In the genomic region with DNA sequence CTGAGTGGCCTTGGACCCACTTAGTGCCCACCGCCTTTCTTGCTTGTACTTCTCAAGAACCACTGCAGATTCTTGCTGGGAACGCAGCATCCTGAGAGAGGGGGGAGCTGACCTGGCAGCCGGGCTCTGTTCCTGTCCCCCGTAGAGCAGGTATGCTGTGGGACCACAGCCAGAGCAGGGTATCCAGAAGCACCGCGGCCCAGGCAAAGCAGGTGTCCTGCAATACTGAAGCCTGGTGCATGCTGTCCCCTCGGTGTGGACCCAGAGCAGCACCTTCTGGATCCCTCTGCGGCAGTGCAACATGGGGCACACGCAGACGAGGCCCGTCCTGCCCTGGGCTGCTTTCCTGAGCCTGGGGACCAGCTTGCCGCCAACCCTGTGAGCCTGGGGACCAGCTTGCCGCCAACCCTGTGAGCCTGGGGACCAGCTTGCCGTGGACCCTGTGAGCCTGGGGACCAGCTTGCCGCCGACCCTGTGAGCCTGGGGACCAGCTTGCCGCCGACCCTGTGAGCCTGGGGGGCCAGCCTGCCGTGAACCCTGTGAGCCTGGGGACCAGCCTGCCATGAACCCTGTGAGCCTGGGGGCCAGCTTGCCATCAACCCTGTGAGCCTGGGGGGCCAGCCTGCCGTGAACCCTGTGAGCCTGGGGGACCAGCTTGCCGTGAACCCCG, we compare ENCODE assay signal across 25 cellular contexts.
A peak's percentile ranks its signal among the peaks of the same experiment; 100 is the strongest.
DNase-seq lines count a peak whose midpoint lies in the region; ATAC-seq, FAIRE-seq and TF ChIP-seq lines count a peak whose summit lies in the region.
"Had no signal": no experiment of that assay in that cellular context is flagged by ENCODE, and none has a peak within 500 bp of the region (broad histone marks: within the 10 kb centered on the region; RNA-seq: fewer than 3 reads in every experiment).

No MANE protein-coding gene starts in this region.

- no peak overlapping the region for H4K5ac ChIP-seq in H9 (ENCODE audit: insufficient read length, low read depth, low read length)

- H3T11ph ChIP-seq in H9 (ENCODE audit: low read length) = no peak overlapping the region

- H2AFZ ChIP-seq in H9 (ENCODE audit: low read length) = no peak overlapping the region

- H3K4me1 Mint-ChIP-seq in H9 = peaks cover 34 to 40% of the 10 kb centered on the region in 2 experiments
- H3K4me1 Mint-ChIP-seq: B cell had no signal

- intact Hi-C loops in kidney (cut with DNase I) = no loop called here

- H3K27me3 ChIP-seq in H9 (ENCODE audit: insufficient read depth, low read length) = no peaks in the 10 kb centered on the region

- no peak overlapping the region for H3K4me2 ChIP-seq in H9 (ENCODE audit: insufficient read depth, insufficient read length, low read length)
- H3K4me2 ChIP-seq: BLaER1 treated with 17β-estradiol and CSF1 and Interleukin-3, amounts not matched to agents 10 nM and 100 nM had no signal

- no peaks in the 10 kb centered on the region for H3K4me1 ChIP-seq in H9 (ENCODE audit: insufficient read depth, low read length)
- no peaks in the 10 kb centered on the region for H3K4me1 ChIP-seq in kidney (ENCODE audit: control insufficient read depth in 1 of 2, insufficient read depth in 1 of 2, low read depth in 1 of 2, low read length in 2 of 2)

- 0 out of 2 replicates have a peak overlapping the region, but pooled peaks have one; percentile 34 for H3K14ac ChIP-seq in H9 (ENCODE audit: insufficient read depth, low read length)

- H3K79me2 ChIP-seq in H9 (ENCODE audit: insufficient read depth, low read length) = no peaks in the 10 kb centered on the region

- no peaks in the 10 kb centered on the region for H3K36me3 Mint-ChIP-seq in H9 (ENCODE audit: insufficient read depth in 1 of 3, low read depth in 3 of 3)
- H3K36me3 Mint-ChIP-seq: CD8-positive, alpha-beta T cell had no signal

- H3K9me3 Mint-ChIP-seq in H9 = peaks cover 0 to 2% of the 10 kb centered on the region in 2 experiments; a peak in 1 of 5 replicates
- H3K9me3 Mint-ChIP-seq: CD4-positive, alpha-beta T cell; CD8-positive, alpha-beta T cell had no signal

- no peaks in the 10 kb centered on the region for H4K20me1 ChIP-seq in H9 (ENCODE audit: control insufficient read depth, insufficient read depth, insufficient read length)

- no peak overlapping the region for H3K56ac ChIP-seq in H9 (ENCODE audit: insufficient read length, low read depth, low read length)

- no peak overlapping the region for H3K4me3 ChIP-seq in kidney (ENCODE audit: low read length in 2 of 2)
- H3K4me3 ChIP-seq: BLaER1 treated with 17β-estradiol and CSF1 and Interleukin-3, amounts not matched to agents 10 nM and 100 nM; GM12878 had no signal

- peak; percentile 19 for DNase-seq in G401 (ENCODE audit: low spot score)
- DNase-seq in H9 = no peak
- DNase-seq in cerebellar cortex (ENCODE audit: low spot score) = peak; percentile 14
- peak; percentile 67 for DNase-seq in kidney
- no peak for DNase-seq in NCI-H2081 treated with DMSO at 0.1 percent for 48 hours (lab: John Stamatoyannopoulos, UW)
- DNase-seq in NCI-H1105 treated with DMSO at 0.1 percent for 48 hours (lab: John Stamatoyannopoulos, UW) = no peak
- no peak for DNase-seq in activated CD4-positive, CD25-positive, alpha-beta regulatory T cell (lab: John Stamatoyannopoulos, UW)
- DNase-seq: 8988T; ACHN; AML-193; Caco-2; Calu3; CD4-positive, alpha-beta T cell; CD8-positive, alpha-beta T cell; DMS79 treated with DMSO at 0.1 percent for 48 hours; GDM1 had no signal

- no peak overlapping the region for H4K91ac ChIP-seq in H9 (ENCODE audit: insufficient read length, low read depth, low read length)

- no peak overlapping the region for H3K4ac ChIP-seq in H9 (ENCODE audit: low read depth, low read length)

- H3K18ac ChIP-seq in H9 (ENCODE audit: insufficient read length, low read depth, low read length) = no peak overlapping the region

- no peak for ATAC-seq in HG03432 (IDR thresholded peaks at IDR 0.05; ENCODE audit: unreplicated experiment)
- ATAC-seq: CD8-positive, alpha-beta T cell; GM12878 had no signal

- H3K9me3 ChIP-seq in H9 (ENCODE audit: control insufficient read depth, low read depth, low read length) (no peaks in the 10 kb centered on the region), kidney (ENCODE audit: control insufficient read depth in 1 of 2, low read length in 2 of 2) (no peaks in the 10 kb centered on the region)
- H3K9me3 ChIP-seq: BLaER1 treated with 17β-estradiol and CSF1 and Interleukin-3, amounts not matched to agents 10 nM and 100 nM; Caco-2 had no signal

- H3K23ac ChIP-seq in H9 (ENCODE audit: insufficient read length, low read depth, low read length) = no peak overlapping the region

- H2BK120ac ChIP-seq in H9 (ENCODE audit: low read depth, low read length, poor library complexity, severe bottlenecking) = no peak overlapping the region

- H4K8ac ChIP-seq in H9 (replicated peaks; ENCODE audit: insufficient read length, low read depth, low read length) = no peak overlapping the region

- FAIRE-seq in kidney (lab: Jason Lieb, UNC) = no peak
- FAIRE-seq: A204.1, D721Med, GM12878, GM12892, GM18507 had no signal

- H3K36me3 ChIP-seq in kidney (ENCODE audit: control insufficient read depth in 1 of 2, insufficient read depth in 2 of 2, low read length in 2 of 2) = no peaks in the 10 kb centered on the region
- H3K36me3 ChIP-seq: BLaER1 treated with 17β-estradiol and CSF1 and Interleukin-3, amounts not matched to agents 10 nM and 100 nM had no signal

- H2BK12ac ChIP-seq in H9 (ENCODE audit: insufficient read length, low read depth, low read length) = no peak overlapping the region

- no peaks in the 10 kb centered on the region for H3K79me1 ChIP-seq in H9 (ENCODE audit: insufficient read depth, low read depth, low read length, poor library complexity, severe bottlenecking)

- no peak overlapping the region for H2BK5ac ChIP-seq in H9 (ENCODE audit: insufficient read length, low read length)

- peaks cover 67% of the 10 kb centered on the region for H3K27me3 Mint-ChIP-seq in H9 (ENCODE audit: low read depth)

- H3K9ac ChIP-seq in H9 (ENCODE audit: extremely low read depth, insufficient read length, low read length) (no peak overlapping the region), kidney (ENCODE audit: low read length in 2 of 2) (no peak overlapping the region)
- H3K9ac ChIP-seq: BLaER1 treated with 17β-estradiol and CSF1 and Interleukin-3, amounts not matched to agents 10 nM and 100 nM had no signal

- TF ChIP-seq CTCF in H9 (conservative IDR thresholded peaks at IDR 0.05) (no peak), kidney (IDR thresholded peaks at IDR 0.05; ENCODE audit: borderline replicate concordance, extremely low read depth, insufficient read depth) (no peak)

- H3K4me3 Mint-ChIP-seq in H9 = no peak overlapping the region
- H3K4me3 Mint-ChIP-seq: B cell; CD4-positive, alpha-beta T cell; CD8-positive, alpha-beta T cell had no signal

- no peak overlapping the region for H2BK20ac ChIP-seq in H9 (ENCODE audit: low read depth, low read length, poor library complexity, severe bottlenecking)

- no peak overlapping the region for H2AK5ac ChIP-seq in H9 (ENCODE audit: insufficient read length, low read length)

- H2BK15ac ChIP-seq in H9 (ENCODE audit: low read depth, low read length) = no peak overlapping the region

- no peaks in the 10 kb centered on the region for H3K23me2 ChIP-seq in H9 (ENCODE audit: insufficient read length, low read depth, low read length, poor library complexity, severe bottlenecking)

- no peak overlapping the region for H3K27ac ChIP-seq in H9 (ENCODE audit: insufficient read length, low read depth, low read length)
- H3K27ac ChIP-seq in kidney (ENCODE audit: low read depth in 2 of 2, low read length in 2 of 2) = no peak overlapping the region
- H3K27ac ChIP-seq: BLaER1 treated with 17β-estradiol and CSF1 and Interleukin-3, amounts not matched to agents 10 nM and 100 nM; C4-2B had no signal

- no CpG with 5 or more reads among the region's 22 CpGs for WGBS in H9 (ENCODE audit: extremely low coverage, insufficient read length, low lambda C conversion rate)

- in situ Hi-C loops in G401 (cut with HindIII; ENCODE audit: low sequenced_read_pairs) = no loop called here

- no peak overlapping the region for H3K27ac Mint-ChIP-seq in H9
- H3K27ac Mint-ChIP-seq: B cell; CD4-positive, alpha-beta T cell; CD8-positive, alpha-beta T cell had no signal

Comparison
In these comparisons a context has a peak if more than half of its experiments do, and no peak if none do; other contexts are left out.
1. DNase-seq: peak in G401 (single experiment), cerebellar cortex (single experiment) and kidney (single experiment); none in H9 (single experiment), NCI-H2081 treated with DMSO at 0.1 percent for 48 hours (single experiment), NCI-H1105 treated with DMSO at 0.1 percent for 48 hours (single experiment) and activated CD4-positive, CD25-positive, alpha-beta regulatory T cell (0 of 4).